In genomic region chr3:127670761-127671522, GRCh38 we compare ENCODE assay signal across 9 cellular contexts. TPM values are rescaled to one million over a fixed set of nuclear protein-coding genes. Genes with fewer than 3 reads are reported as not detected.
A peak's percentile ranks its signal among the peaks of the same experiment; 100 is the strongest.
DNase-seq lines count a peak whose midpoint lies in the region; TF ChIP-seq lines count a peak whose summit lies in the region.
"Had no signal": no experiment of that assay in that cellular context is flagged by ENCODE, and none has a peak within 500 bp of the region (broad histone marks: within the 10 kb centered on the region; RNA-seq: fewer than 3 reads in every experiment).

No MANE protein-coding gene starts in this region.

- POLR2A ChIA-PET in activated CD4-positive, alpha-beta T cell treated with anti-CD3 and anti-CD28 coated beads, Interleukin-2, amount 10 ng/mL, durations not matched to agents 7 days and 5 days (lab: Charles Lee): no interaction called here

- no peak overlapping the region for H3K4me3 ChIP-seq in effector memory CD4-positive, alpha-beta T cell (ENCODE audit: insufficient read depth, low read depth, low read length, poor library complexity, severe bottlenecking)
- H3K4me3 ChIP-seq in sigmoid colon: no peak overlapping the region
- no peak overlapping the region for H3K4me3 ChIP-seq in SJCRH30

- no peaks in the 10 kb centered on the region for H3K36me3 ChIP-seq in effector memory CD4-positive, alpha-beta T cell (ENCODE audit: control insufficient read depth, insufficient read depth, low read length)
- peaks cover 0 to 13% (median 0%) of the 10 kb centered on the region in 4 donors for H3K36me3 ChIP-seq in sigmoid colon
- no peaks in the 10 kb centered on the region for H3K36me3 ChIP-seq in SJCRH30

- H3K9me3 Mint-ChIP-seq in activated CD4-positive, alpha-beta T cell treated with anti-CD3 and anti-CD28 coated beads, Interleukin-2, amount 10 ng/mL, durations not matched to agents 7 days and 5 days: no peaks in the 10 kb centered on the region
- H3K9me3 Mint-ChIP-seq in T-helper 1 cell treated with Interleukin-12 subunit alpha and Interleukin-12 subunit beta and Interleukin-4 antibody, amounts not matched to agents 30 μg/mL and 1 μg/mL, for 36 hours: no peaks in the 10 kb centered on the region

- H3K27me3 Mint-ChIP-seq in activated CD4-positive, alpha-beta T cell treated with anti-CD3 and anti-CD28 coated beads, Interleukin-2, amount 10 ng/mL, durations not matched to agents 7 days and 5 days: no peaks in the 10 kb centered on the region
- no peaks in the 10 kb centered on the region for H3K27me3 Mint-ChIP-seq in T-helper 1 cell treated with Interleukin-12 subunit alpha and Interleukin-12 subunit beta and Interleukin-4 antibody, amounts not matched to agents 30 μg/mL and 1 μg/mL, for 36 hours (ENCODE audit: low read depth)

- CTCF ChIA-PET in activated CD4-positive, alpha-beta T cell treated with anti-CD3 and anti-CD28 coated beads, Interleukin-2, amount 10 ng/mL, durations not matched to agents 7 days and 5 days (lab: Charles Lee): interaction anchor here (0.7 kb wide), 1 partner anchor 8 kb away, joined by 4 read pairs; no protein-coding TSS in a partner anchor

- no peaks in the 10 kb centered on the region for H3K27me3 ChIP-seq in effector memory CD4-positive, alpha-beta T cell (replicated peaks; ENCODE audit: control insufficient read depth, insufficient read depth, low read length, poor library complexity, severe bottlenecking)
- H3K27me3 ChIP-seq in sigmoid colon: no peaks in the 10 kb centered on the region
- no peaks in the 10 kb centered on the region for H3K27me3 ChIP-seq in SJCRH30

- peaks cover 18% of the 10 kb centered on the region for H3K4me1 ChIP-seq in effector memory CD4-positive, alpha-beta T cell (ENCODE audit: control insufficient read depth, insufficient read depth, low read length, poor library complexity, severe bottlenecking)
- H3K4me1 ChIP-seq in sigmoid colon (peaks cover 0 to 32% (median 27%) of the 10 kb centered on the region in 4 donors), SJCRH30 (no peaks in the 10 kb centered on the region)

- H3K4me1 Mint-ChIP-seq in activated CD4-positive, alpha-beta T cell treated with anti-CD3 and anti-CD28 coated beads, Interleukin-2, amount 10 ng/mL, durations not matched to agents 7 days and 5 days: peaks cover 19% of the 10 kb centered on the region
- peaks cover 17% of the 10 kb centered on the region for H3K4me1 Mint-ChIP-seq in T-helper 1 cell treated with Interleukin-12 subunit alpha and Interleukin-12 subunit beta and Interleukin-4 antibody, amounts not matched to agents 30 μg/mL and 1 μg/mL, for 36 hours (ENCODE audit: low read depth)

- H3K36me3 Mint-ChIP-seq in activated CD4-positive, alpha-beta T cell treated with anti-CD3 and anti-CD28 coated beads, Interleukin-2, amount 10 ng/mL, durations not matched to agents 7 days and 5 days (ENCODE audit: low read depth): no peaks in the 10 kb centered on the region
- H3K36me3 Mint-ChIP-seq in T-helper 1 cell treated with Interleukin-12 subunit alpha and Interleukin-12 subunit beta and Interleukin-4 antibody, amounts not matched to agents 30 μg/mL and 1 μg/mL, for 36 hours (ENCODE audit: low read depth): peaks cover 2% of the 10 kb centered on the region

- peak overlapping the region; percentile 84 for H3K4me3 Mint-ChIP-seq in activated CD4-positive, alpha-beta T cell treated with anti-CD3 and anti-CD28 coated beads, Interleukin-2, amount 10 ng/mL, durations not matched to agents 7 days and 5 days
- peak overlapping the region; percentile 68 for H3K4me3 Mint-ChIP-seq in T-helper 1 cell treated with Interleukin-12 subunit alpha and Interleukin-12 subunit beta and Interleukin-4 antibody, amounts not matched to agents 30 μg/mL and 1 μg/mL, for 36 hours

- DNase-seq in activated CD4-positive, alpha-beta T cell treated with anti-CD3 and anti-CD28 coated beads, Interleukin-2, amount 10 ng/mL, durations not matched to agents 7 days and 5 days: no peak
- DNase-seq in activated CD4-positive, alpha-beta T cell treated with anti-CD3 and anti-CD28 coated beads, Interleukin-2, amount 50 U/mL, for 48 hours: no peak
- DNase-seq in effector memory CD4-positive, alpha-beta T cell: no peak
- DNase-seq in sigmoid colon (peak; percentile 64), SJCRH30 (no peak), NCI-H1048 (lab: John Stamatoyannopoulos, UW) (no peak)
- no peak for DNase-seq in effector CD8-positive, alpha-beta T cell (lab: John Stamatoyannopoulos, UW)
- DNase-seq: NCI-H446 had no signal

- intact Hi-C loops in sigmoid colon (cut with DNase I): loop anchor here (5.0 kb wide), 3 partner anchors 74 to 381 kb away; partner anchors contain the start of genes MCM2, MGLL and SEC61A1

- H3K9me3 ChIP-seq in effector memory CD4-positive, alpha-beta T cell (ENCODE audit: control insufficient read depth, low read length): no peaks in the 10 kb centered on the region
- H3K9me3 ChIP-seq in sigmoid colon (no peaks in the 10 kb centered on the region), SJCRH30 (replicated peaks) (no peaks in the 10 kb centered on the region)

- 94% methylated on average over 20 of the region's 20 CpGs for WGBS in sigmoid colon, 2 donors

- TF ChIP-seq CTCF in sigmoid colon (IDR thresholded peaks at IDR 0.05): no peak

- TF ChIP-seq EP300 in sigmoid colon (IDR thresholded peaks at IDR 0.05): no peak

- H3K27ac ChIP-seq in effector memory CD4-positive, alpha-beta T cell (ENCODE audit: insufficient read depth, low read length, poor library complexity, severe bottlenecking): peak overlapping the region; percentile 84
- H3K27ac ChIP-seq in sigmoid colon: no peak overlapping the region
- H3K27ac ChIP-seq in SJCRH30: no peak overlapping the region

- no peak for TF ChIP-seq POLR2A in sigmoid colon (IDR thresholded peaks at IDR 0.05)

- H3K27ac Mint-ChIP-seq in activated CD4-positive, alpha-beta T cell treated with anti-CD3 and anti-CD28 coated beads, Interleukin-2, amount 10 ng/mL, durations not matched to agents 7 days and 5 days: peak overlapping the region; percentile 99
- H3K27ac Mint-ChIP-seq in T-helper 1 cell treated with Interleukin-12 subunit alpha and Interleukin-12 subunit beta and Interleukin-4 antibody, amounts not matched to agents 30 μg/mL and 1 μg/mL, for 36 hours: peak overlapping the region; percentile 98

RNA-seq across cellular contexts. Expression of gene ABTB1, which starts 1.8 kb away (rescaled TPM):
- 10 to 100 TPM; 24.3 to 29.5 TPM for total RNA-seq in activated CD4-positive, alpha-beta T cell treated with anti-CD3 and anti-CD28 coated beads, Interleukin-2, amount 10 ng/mL, durations not matched to agents 7 days and 5 days
- 10 to 100 TPM; 33.5 to 75.3 (median 49.1) TPM for total RNA-seq in sigmoid colon
- polyA plus RNA-seq in sigmoid colon: 10 to 100 TPM; 18.0 to 36.5 (median 24.6) TPM
- total RNA-seq in SJCRH30 (2014; rRNA removed; shearing (Covaris generic)): 5.4 and 6.1 TPM in 2 replicates

RNA-seq across cellular contexts. Expression of gene PODXL2, which starts 42.0 kb away (rescaled TPM):
- total RNA-seq in activated CD4-positive, alpha-beta T cell treated with anti-CD3 and anti-CD28 coated beads, Interleukin-2, amount 10 ng/mL, durations not matched to agents 7 days and 5 days: 1 to 10 TPM; 2.7 to 2.9 TPM
- total RNA-seq in sigmoid colon: 1 to 10 TPM; 2.0 to 4.3 (median 2.4) TPM
- polyA plus RNA-seq in sigmoid colon: 10 to 100 TPM in 1 of 3 donors, 1 to 10 TPM in 2; 2.5 to 16.7 (median 3.0) TPM
- total RNA-seq in SJCRH30 (2014; rRNA removed; shearing (Covaris generic)): 10.7 and 10.9 TPM in 2 replicates
